In the genomic region with DNA sequence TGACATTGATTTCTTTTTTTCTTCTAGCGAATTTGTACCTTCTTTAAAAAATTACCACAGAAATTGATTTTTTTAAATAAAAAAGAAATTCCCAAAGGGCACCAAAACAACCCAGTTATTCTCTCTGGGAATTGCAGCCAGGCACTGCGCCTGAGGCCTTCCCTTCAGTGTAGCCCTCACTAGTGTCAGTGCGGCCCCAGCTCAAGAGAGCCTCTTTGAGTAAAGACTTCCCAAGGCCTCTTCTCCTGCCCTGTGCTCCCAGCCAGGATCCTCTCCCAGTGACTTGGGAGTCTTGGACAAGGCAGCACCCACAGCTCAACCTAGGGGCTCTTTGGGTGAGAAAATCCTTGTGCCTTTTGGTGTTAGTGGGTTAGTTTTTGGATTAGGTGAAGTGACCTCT, we compare ENCODE assay signal across 33 cellular contexts. TPM values are rescaled to one million over a fixed set of nuclear protein-coding genes. Genes with fewer than 3 reads are reported as not detected.
"Had no signal": no experiment of that assay in that cellular context is flagged by ENCODE, and none has a peak within 500 bp of the region (broad histone marks: within the 10 kb centered on the region; RNA-seq: fewer than 3 reads in every experiment).

No MANE protein-coding gene starts in this region.

- DNase-seq: Kasumi-1, KG1, MG63, NCI-H1048, NCI-H1092 treated with DMSO at 0.1 percent for 48 hours, NCI-H1105 treated with DMSO at 0.1 percent for 48 hours, NCI-H1417, NCI-H1436, NCI-H146, NCI-H1694, NCI-H187, NCI-H1930, NCI-H2029 treated with DMSO at 0.1 percent for 48 hours, NCI-H2081 treated with DMSO at 0.1 percent for 48 hours, NCI-H2107, NCI-H2171, NCI-H446 treated with DMSO at 0.1 percent for 48 hours, NCI-H510A, NCI-H524, NCI-H526, NCI-H69, NCI-H748 treated with DMSO at 0.1 percent for 48 hours, NCI-H82, Right ventricle myocardium superior, SHP77 treated with DMSO at 0.1 percent for 48 hours, SK-N-SH had no signal

- H3K27ac ChIP-seq: PC-9, RWPE1, SJSA1 had no signal

- H3K4me3 ChIP-seq: K562, MG63, PC-9, SJSA1 had no signal

- H3K27me3 ChIP-seq: MG63, SJSA1 had no signal

- H2AFZ ChIP-seq: PC-9 had no signal

- H3K4me2 ChIP-seq: PC-9, SK-N-SH had no signal

- H3K36me3 ChIP-seq: MG63, SJSA1 had no signal

- H3K9me3 ChIP-seq: SK-N-SH had no signal

RNA-seq across cellular contexts. Expression of a gene that starts 41.5 kb away (rescaled TPM):
- total RNA-seq: K562, M059J, OCI-LY7, PC-9, Right ventricle myocardium superior, RPMI7951, SJSA1 had no signal

RNA-seq across cellular contexts. Expression of a gene that starts 47.0 kb away (rescaled TPM):
- total RNA-seq: K562, M059J, OCI-LY7, PC-9, Right ventricle myocardium superior, RPMI7951, SJSA1 had no signal
